In genomic region chr1:109040627-109041613, GRCh38 we compare ENCODE assay signal across 8 cellular contexts.
DNase-seq lines count a peak whose midpoint lies in the region; ATAC-seq and TF ChIP-seq lines count a peak whose summit lies in the region.

No MANE protein-coding gene starts in this region.

- H3K9me3 ChIP-seq in OCI-LY1 (ENCODE audit: low read length), result no peaks in the 10 kb centered on the region

- peak overlapping the region; percentile 78 for H3K9ac ChIP-seq in OCI-LY1 (ENCODE audit: low read length)

- no peak for TF ChIP-seq POLR2A in GM18505 (IDR thresholded peaks at IDR 0.05; ENCODE audit: borderline replicate concordance, extremely low read depth, insufficient read depth, insufficient read length)

- no peaks in the 10 kb centered on the region for H3K9me2 ChIP-seq in OCI-LY1 (ENCODE audit: low read depth, low read length)

- H3K27me3 ChIP-seq in OCI-LY1 (ENCODE audit: insufficient read depth, low read length), result no peaks in the 10 kb centered on the region

- peak overlapping the region; percentile 93 for H3K4me2 ChIP-seq in OCI-LY1 (ENCODE audit: low read length)

- no peaks in the 10 kb centered on the region for H3F3A ChIP-seq in OCI-LY1 (ENCODE audit: insufficient read depth, low read length)

- peak; percentile 13; the same call in 1 of the 2 replicates for TF ChIP-seq CTCF in OCI-LY1 (IDR thresholded peaks at IDR 0.05; ENCODE audit: low read length)

- peaks cover 18% of the 10 kb centered on the region for H3K4me1 ChIP-seq in OCI-LY1 (ENCODE audit: insufficient read depth, low read length, severe bottlenecking)

- H3K27ac ChIP-seq in OCI-LY1 (ENCODE audit: low read depth, low read length, poor library complexity, severe bottlenecking), result peak overlapping the region; percentile 57

- DNase-seq in ACHN (peak; percentile 20), astrocyte of the hippocampus (ENCODE audit: low read depth, low spot score) (peak; percentile 61), hypothalamus (lab: John Stamatoyannopoulos, UW) (peak in 31 of 51 donors; percentile 3 to 72 (median 33)), putamen (ENCODE audit: low spot score) (peak; percentile 10), NCI-H1048 (lab: John Stamatoyannopoulos, UW) (no peak)

- in situ Hi-C loops in ACHN (cut with HindIII; ENCODE audit: low pct_ligation_motif_present, low pct_unique_long_range_greater_than_20kb, low sequenced_read_pairs), result no loop called here

- H4K20me1 ChIP-seq in OCI-LY1 (ENCODE audit: insufficient read depth, low read length), result no peaks in the 10 kb centered on the region

- H2AFZ ChIP-seq in OCI-LY1 (ENCODE audit: low read length), result no peak overlapping the region

- ATAC-seq in GM18505 (IDR thresholded peaks at IDR 0.05; ENCODE audit: unreplicated experiment), result peak; percentile 29
- ATAC-seq in HG02970 (IDR thresholded peaks at IDR 0.05; ENCODE audit: low FRiP score, unreplicated experiment), result peak; percentile 6

- H3K79me2 ChIP-seq in OCI-LY1 (ENCODE audit: insufficient read depth, low read length), result peaks cover 18% of the 10 kb centered on the region

- no peaks in the 10 kb centered on the region for H3K36me3 ChIP-seq in OCI-LY1 (ENCODE audit: insufficient read depth, low read length)

- H3K4me3 ChIP-seq in OCI-LY1 (ENCODE audit: low read depth, low read length, poor library complexity, severe bottlenecking), result peak overlapping the region; percentile 95
